In the genomic region with DNA sequence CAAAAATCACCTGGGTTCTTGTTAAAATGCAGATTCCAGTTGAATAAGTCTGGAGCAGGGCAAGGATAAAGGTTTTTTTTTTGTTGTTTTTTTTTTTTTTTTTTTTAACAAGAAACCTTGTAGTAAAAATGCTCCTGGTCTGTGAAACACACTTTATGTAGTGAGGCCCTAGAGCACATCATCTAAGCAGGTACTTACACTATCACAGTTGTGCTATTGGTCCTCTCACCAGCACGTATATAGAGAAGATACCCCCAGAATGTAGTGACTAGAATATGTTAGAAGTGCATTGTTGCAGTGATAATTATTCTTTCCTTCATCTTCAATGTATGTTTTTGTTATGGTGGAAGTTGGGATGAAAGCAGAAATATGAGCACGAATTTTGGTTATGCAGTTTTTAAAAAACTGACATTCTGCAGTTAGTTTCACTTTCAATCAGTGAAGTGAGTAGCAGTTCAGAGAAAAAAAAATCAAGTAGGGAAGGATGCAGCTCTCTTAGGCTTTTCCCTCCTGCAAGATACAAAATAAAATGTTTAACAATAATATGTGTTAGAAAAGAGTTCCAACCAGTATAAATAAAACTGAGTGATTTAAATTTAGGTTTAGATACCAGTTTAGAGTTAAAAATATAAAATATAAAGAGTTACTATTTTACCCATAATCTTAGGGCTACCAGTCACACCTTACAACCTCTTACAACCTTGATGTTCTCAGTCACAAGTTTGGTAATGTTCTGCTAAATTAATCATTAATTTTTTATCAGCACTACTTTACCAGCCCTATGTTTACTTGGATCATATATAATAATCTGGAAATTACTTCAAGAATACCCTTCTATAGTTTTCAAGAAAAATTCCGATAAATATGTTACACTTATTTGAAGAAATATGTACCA, we compare ENCODE assay signal across 8 cellular contexts. TPM values are rescaled to one million over a fixed set of nuclear protein-coding genes. Genes with fewer than 3 reads are reported as not detected.
DNase-seq lines count a peak whose midpoint lies in the region; ATAC-seq, FAIRE-seq and TF ChIP-seq lines count a peak whose summit lies in the region.
"Had no signal": no experiment of that assay in that cellular context is flagged by ENCODE, and none has a peak within 500 bp of the region (broad histone marks: within the 10 kb centered on the region; RNA-seq: fewer than 3 reads in every experiment).

No MANE protein-coding gene starts in this region.

- no peak for TF ChIP-seq CTCF in left lung (IDR thresholded peaks at IDR 0.05)
- TF ChIP-seq CTCF in D721Med (IDR thresholded peaks at IDR 0.05; ENCODE audit: insufficient read depth, missing control alignments), result no peak

- no peaks in the 10 kb centered on the region for H3K4me1 ChIP-seq in left lung

- peak; percentile 47 for ATAC-seq in GM18861 (IDR thresholded peaks at IDR 0.05; ENCODE audit: unreplicated experiment)
- peak; percentile 59 for ATAC-seq in GM21515 (IDR thresholded peaks at IDR 0.05; ENCODE audit: unreplicated experiment)
- ATAC-seq in HG03520 (IDR thresholded peaks at IDR 0.05; ENCODE audit: unreplicated experiment), result peak; percentile 48
- peak; percentile 33 for ATAC-seq in left lung

- peaks cover 0 to 6% of the 10 kb centered on the region in 2 donors for H3K9me3 ChIP-seq in left lung

- no peaks in the 10 kb centered on the region for H3K27me3 ChIP-seq in left lung

- H3K36me3 ChIP-seq in left lung, result no peaks in the 10 kb centered on the region

- H3K4me3 ChIP-seq in left lung, result no peak overlapping the region

- no peak overlapping the region for H3K27ac ChIP-seq in left lung

- DNase-seq in left lung, result no peak
- no peak for DNase-seq in hypothalamus (lab: John Stamatoyannopoulos, UW)
- no peak for DNase-seq in D721Med (ENCODE audit: insufficient read length, low spot score)
- DNase-seq in SHP77 (lab: John Stamatoyannopoulos, UW), result no peak
- DNase-seq: foreskin melanocyte had no signal

- intact Hi-C loops in left lung (cut with DNase I), result no loop called here

- no peak for FAIRE-seq in D721Med (lab: Jason Lieb, UNC)

RNA-seq across cellular contexts. Expression of a gene that starts 9.2 kb away (rescaled TPM):
- total RNA-seq in left lung, result not detected

RNA-seq across cellular contexts. Expression of a gene that starts 14.6 kb away (rescaled TPM):
- not detected for total RNA-seq in left lung

RNA-seq across cellular contexts. Expression of a gene that starts 43.2 kb away (rescaled TPM):
- total RNA-seq in left lung, result not detected
